In the genomic region with DNA sequence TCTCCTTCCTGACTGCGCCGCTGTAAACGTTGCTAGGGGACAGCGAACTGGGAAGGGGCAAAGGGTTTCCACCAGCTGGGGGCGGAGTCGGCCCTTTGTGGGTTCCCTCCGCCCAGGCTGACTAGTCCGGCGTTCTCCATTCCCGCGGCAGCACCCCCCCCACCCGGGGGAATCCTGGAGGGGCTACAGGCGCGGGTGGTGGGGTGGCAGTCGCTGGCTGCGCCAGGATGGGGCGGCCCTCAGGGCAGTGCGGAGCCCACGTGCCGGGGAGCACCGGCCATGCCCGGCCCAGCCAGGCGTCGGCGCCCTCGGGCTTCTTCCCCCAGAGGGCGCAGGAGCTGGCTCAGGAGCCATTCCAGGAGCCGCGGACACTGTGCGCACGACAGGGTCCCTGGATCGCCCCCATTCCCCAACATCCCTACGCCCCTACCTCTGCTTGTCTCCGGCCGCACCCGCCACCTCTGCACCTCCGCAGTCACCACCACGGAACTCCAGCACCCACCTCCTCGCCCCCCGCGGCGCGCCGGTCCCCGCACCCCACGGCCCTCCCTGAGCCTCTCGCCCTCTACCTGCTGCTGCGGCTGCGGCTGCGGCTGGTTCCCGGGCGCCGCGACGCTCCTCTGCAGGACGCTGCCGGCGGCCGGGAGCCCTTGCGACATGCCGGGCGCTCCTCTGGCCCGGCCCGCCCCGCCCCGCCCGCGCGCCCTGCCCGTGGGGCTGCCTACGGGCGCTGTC, we compare ENCODE assay signal across 8 cellular contexts. TPM values are rescaled to one million over a fixed set of nuclear protein-coding genes. Genes with fewer than 3 reads are reported as not detected.
DNase-seq lines count a peak whose midpoint lies in the region; ATAC-seq, FAIRE-seq and TF ChIP-seq lines count a peak whose summit lies in the region.

No MANE protein-coding gene starts in this region.

- H3K4me3 ChIP-seq in fibroblast of villous mesenchyme (ENCODE audit: low read depth, low read length) (peak overlapping the region; percentile 67), neural progenitor cell (peak overlapping the region; percentile 45)

- H3K9ac ChIP-seq in neural progenitor cell = no peak overlapping the region

- no peaks in the 10 kb centered on the region for H3K9me3 Mint-ChIP-seq in activated T-cell treated with anti-CD3 and anti-CD28 coated beads, Interleukin-2, amount 50 U/mL, for 24 hours
- H3K9me3 Mint-ChIP-seq in neural progenitor cell = no peaks in the 10 kb centered on the region

- H3K27me3 ChIP-seq in neural progenitor cell = peaks cover 88% of the 10 kb centered on the region

- no peaks in the 10 kb centered on the region for H3K36me3 ChIP-seq in neural progenitor cell

- H4K20me1 ChIP-seq in neural progenitor cell (ENCODE audit: low read depth) = peaks cover 17% of the 10 kb centered on the region

- TF ChIP-seq CTCF in fibroblast of villous mesenchyme (IDR thresholded peaks at IDR 0.05; ENCODE audit: insufficient read depth, low read depth, low read length) (peak; percentile 52), neural progenitor cell (IDR thresholded peaks at IDR 0.05) (peak; percentile 62)

- H3K27ac Mint-ChIP-seq in activated T-cell treated with anti-CD3 and anti-CD28 coated beads, Interleukin-2, amount 50 U/mL, for 24 hours = peak overlapping the region; percentile 93
- no peak overlapping the region for H3K27ac Mint-ChIP-seq in neural progenitor cell

- FAIRE-seq in urothelium cell line (lab: Jason Lieb, UNC) = no peak

- H3K36me3 Mint-ChIP-seq in activated T-cell treated with anti-CD3 and anti-CD28 coated beads, Interleukin-2, amount 50 U/mL, for 24 hours (ENCODE audit: low read depth) = peaks cover 46% of the 10 kb centered on the region
- no peaks in the 10 kb centered on the region for H3K36me3 Mint-ChIP-seq in neural progenitor cell

- peak; percentile 39 for DNase-seq in AG08395 (ENCODE audit: low spot score)
- DNase-seq in NCI-H748 treated with DMSO at 0.1 percent for 48 hours (lab: John Stamatoyannopoulos, UW) = peak; percentile 16
- peak; percentile 78 for DNase-seq in activated T-cell treated with anti-CD3 and anti-CD28 coated beads, Interleukin-2, amount 50 U/mL, for 24 hours
- DNase-seq in fibroblast of villous mesenchyme (ENCODE audit: low read depth) = peak; percentile 26
- peak; percentile 77 for DNase-seq in neural progenitor cell (ENCODE audit: low spot score)
- peak; percentile 87 for DNase-seq in urothelium cell line (ENCODE audit: low spot score)

- H3K27me3 Mint-ChIP-seq in activated T-cell treated with anti-CD3 and anti-CD28 coated beads, Interleukin-2, amount 50 U/mL, for 24 hours = peaks cover 6% of the 10 kb centered on the region
- H3K27me3 Mint-ChIP-seq in neural progenitor cell (ENCODE audit: insufficient read depth, low read depth) = peaks cover 38% of the 10 kb centered on the region

- peak; percentile 32 for ATAC-seq in GM18858 (IDR thresholded peaks at IDR 0.05; ENCODE audit: unreplicated experiment)
- peak; percentile 47 for ATAC-seq in HG03103 (IDR thresholded peaks at IDR 0.05; ENCODE audit: low read depth, unreplicated experiment)

- peaks cover 32% of the 10 kb centered on the region for H3F3A ChIP-seq in neural progenitor cell (ENCODE audit: low read depth)

- H3K27ac ChIP-seq in neural progenitor cell = no peak overlapping the region

- H3K9me3 ChIP-seq in neural progenitor cell (ENCODE audit: low read depth) = no peaks in the 10 kb centered on the region

- H2AFZ ChIP-seq in neural progenitor cell (replicated peaks) = no peak overlapping the region

- H3K4me1 Mint-ChIP-seq in activated T-cell treated with anti-CD3 and anti-CD28 coated beads, Interleukin-2, amount 50 U/mL, for 24 hours (ENCODE audit: low read depth) = peaks cover 68% of the 10 kb centered on the region
- H3K4me1 Mint-ChIP-seq in neural progenitor cell = peaks cover 18% of the 10 kb centered on the region

- peaks cover 5% of the 10 kb centered on the region for H3K4me1 ChIP-seq in neural progenitor cell

- peak overlapping the region; percentile 88 for H3K4me3 Mint-ChIP-seq in activated T-cell treated with anti-CD3 and anti-CD28 coated beads, Interleukin-2, amount 50 U/mL, for 24 hours
- H3K4me3 Mint-ChIP-seq in neural progenitor cell = peak overlapping the region; percentile 84

- H3K79me2 ChIP-seq in neural progenitor cell (ENCODE audit: low read depth) = no peaks in the 10 kb centered on the region

- peak overlapping the region; percentile 68 for H3K4me2 ChIP-seq in neural progenitor cell

RNA-seq across cellular contexts. Expression of a gene that starts 0.4 kb away (rescaled TPM):
- 3.0 and 3.9 TPM in 2 replicates for total RNA-seq in fibroblast of villous mesenchyme
- 0.53 TPM in 1 of 2 replicates, not detected in the other for total RNA-seq in neural progenitor cell (ENCODE audit: low replicate concordance)

Comparison
In these comparisons a context has a peak if more than half of its experiments do, and no peak if none do; other contexts are left out.
1. DNase-seq: peak in every context shown above with its lines; median percentile 87 in urothelium cell line; 78 in activated T-cell treated with anti-CD3 and anti-CD28 coated beads, Interleukin-2, amount 50 U/mL, for 24 hours; 77 in neural progenitor cell; 39 in AG08395; 26 in fibroblast of villous mesenchyme; 16 in NCI-H748 treated with DMSO at 0.1 percent for 48 hours.